Comparison of ENCODE assay signal across 23 cellular contexts in genomic region chr18:61973273-61974115, GRCh38.
DNase-seq lines count a peak whose midpoint lies in the region; ATAC-seq lines count a peak whose summit lies in the region.
"Had no signal": no experiment of that assay in that cellular context is flagged by ENCODE, and none has a peak within 500 bp of the region (broad histone marks: within the 10 kb centered on the region; RNA-seq: fewer than 3 reads in every experiment).

No MANE protein-coding gene starts in this region.

- no peaks in the 10 kb centered on the region for H3K36me3 ChIP-seq in neuronal stem cell (replicated peaks in 1 of 2; ENCODE audit: control insufficient read depth in 2 of 2, insufficient read depth in 2 of 2, low read length in 2 of 2)
- H3K36me3 ChIP-seq: upper lobe of left lung had no signal

- no peak overlapping the region for H3K27ac ChIP-seq in neuronal stem cell (replicated peaks; ENCODE audit: low read length)
- H3K27ac ChIP-seq: upper lobe of left lung had no signal

- no peak overlapping the region for H3K4me3 Mint-ChIP-seq in effector memory CD8-positive, alpha-beta T cell
- H3K4me3 Mint-ChIP-seq: activated CD8-positive, alpha-beta memory T cell treated with anti-CD3 and anti-CD28 coated beads, Interleukin-2, amount 10 ng/mL, durations not matched to agents 7 days and 5 days; activated naive CD4-positive, alpha-beta T cell treated with anti-CD3 and anti-CD28 coated beads, Interleukin-2, amount 10 ng/mL, durations not matched to agents 7 days and 5 days; activated T-cell treated with anti-CD3 and anti-CD28 coated beads, Interleukin-2, amount 50 U/mL, for 72 hours had no signal

- H2BK120ac ChIP-seq in neuronal stem cell (ENCODE audit: low read depth, low read length): no peak overlapping the region

- peak; percentile 64 for DNase-seq in NCI-H2107 treated with DMSO at 0.1 percent for 48 hours (lab: John Stamatoyannopoulos, UW; ENCODE audit: unreplicated experiment)
- no peak for DNase-seq in NCI-H2107 (lab: John Stamatoyannopoulos, UW)
- peak; percentile 25 for DNase-seq in NCI-H345 (lab: John Stamatoyannopoulos, UW)
- no peak for DNase-seq in effector memory CD8-positive, alpha-beta T cell
- no peak for DNase-seq in neuronal stem cell (ENCODE audit: low spot score)
- DNase-seq in cerebellum (ENCODE audit: low spot score): no peak
- no peak for DNase-seq in stimulated activated CD4-positive, alpha-beta T cell treated with anti-CD3 and anti-CD28 coated beads, Interleukin-15, amount 100 ng/mL, for 24 hours
- no peak for DNase-seq in GM19240 (ENCODE audit: insufficient read length, low spot score)
- DNase-seq: activated CD4-positive, alpha-beta T cell treated with anti-CD3 and anti-CD28 coated beads for 48 hours; activated CD8-positive, alpha-beta memory T cell treated with anti-CD3 and anti-CD28 coated beads, Interleukin-2, amount 10 ng/mL, durations not matched to agents 7 days and 5 days; activated naive CD4-positive, alpha-beta T cell treated with anti-CD3 and anti-CD28 coated beads, Interleukin-2, amount 10 ng/mL, durations not matched to agents 7 days and 5 days; activated T-cell treated with anti-CD3 and anti-CD28 coated beads, Interleukin-2, amount 50 U/mL, for 72 hours; aorta; central memory CD4-positive, alpha-beta T cell; EL; glutamatergic neuron; kidney; NCI-H187; NCI-H446 treated with DMSO at 0.1 percent for 48 hours; occipital lobe; stimulated activated CD4-positive, alpha-beta T cell treated with anti-CD3 and anti-CD28 coated beads, Interleukin-2, amount 100 ng/mL, for 24 hours had no signal

- peak overlapping the region; percentile 70 to 76 for H3K27ac Mint-ChIP-seq in effector memory CD8-positive, alpha-beta T cell
- H3K27ac Mint-ChIP-seq: activated CD8-positive, alpha-beta memory T cell treated with anti-CD3 and anti-CD28 coated beads, Interleukin-2, amount 10 ng/mL, durations not matched to agents 7 days and 5 days; activated naive CD4-positive, alpha-beta T cell treated with anti-CD3 and anti-CD28 coated beads, Interleukin-2, amount 10 ng/mL, durations not matched to agents 7 days and 5 days; activated T-cell treated with anti-CD3 and anti-CD28 coated beads, Interleukin-2, amount 50 U/mL, for 72 hours had no signal

- H3K9me3 Mint-ChIP-seq in effector memory CD8-positive, alpha-beta T cell: no peaks in the 10 kb centered on the region

- H2AFZ ChIP-seq in neuronal stem cell (ENCODE audit: low read length): peak overlapping the region; percentile 39

- no CpG with 5 or more reads among the region's 6 CpGs for WGBS in neuronal stem cell (ENCODE audit: extremely low coverage in 2 of 2, insufficient read length in 2 of 2, insufficient replicate concordance in 1 of 2), 2 donors

- H3K4me2 ChIP-seq in neuronal stem cell (ENCODE audit: insufficient read depth, low read length, poor library complexity, severe bottlenecking): no peak overlapping the region

- no peaks in the 10 kb centered on the region for H3K27me3 ChIP-seq in neuronal stem cell (ENCODE audit: control insufficient read depth in 3 of 3, insufficient read depth in 3 of 3, low read depth in 1 of 3, low read length in 3 of 3)
- H3K27me3 ChIP-seq: upper lobe of left lung had no signal

- no peak overlapping the region for H3K4ac ChIP-seq in neuronal stem cell (ENCODE audit: low read length)

- H3K18ac ChIP-seq in neuronal stem cell (ENCODE audit: low read length): no peak overlapping the region

- no peak for ATAC-seq in effector memory CD8-positive, alpha-beta T cell (replicated peaks)

- H2AK5ac ChIP-seq in neuronal stem cell (ENCODE audit: low read depth, low read length): no peak overlapping the region

- no peaks in the 10 kb centered on the region for H3K79me1 ChIP-seq in neuronal stem cell (ENCODE audit: low read depth, low read length)

- no peak overlapping the region for H3K4me3 ChIP-seq in neuronal stem cell (ENCODE audit: low read length in 2 of 2)
- H3K4me3 ChIP-seq: lung, upper lobe of left lung had no signal

- H3K9me3 ChIP-seq in neuronal stem cell (replicated peaks in 1 of 2; ENCODE audit: control insufficient read depth in 2 of 2, insufficient read depth in 1 of 2, low read depth in 1 of 2, low read length in 2 of 2): no peaks in the 10 kb centered on the region
- H3K9me3 ChIP-seq: upper lobe of left lung had no signal

- no peak overlapping the region for H3K9ac ChIP-seq in neuronal stem cell (ENCODE audit: low read depth, low read length, poor library complexity)

- no peak overlapping the region for H2BK15ac ChIP-seq in neuronal stem cell (ENCODE audit: low read length)

- no peaks in the 10 kb centered on the region for H3K4me1 ChIP-seq in neuronal stem cell (ENCODE audit: control insufficient read depth in 2 of 2, insufficient read depth in 1 of 2, low read depth in 1 of 2, low read length in 2 of 2)

- no peak overlapping the region for H3K14ac ChIP-seq in neuronal stem cell (ENCODE audit: low read length)

- peaks cover 10 to 15% of the 10 kb centered on the region in 2 donors for H3K4me1 Mint-ChIP-seq in effector memory CD8-positive, alpha-beta T cell (ENCODE audit: low read depth in 2 of 2)

- H3K23ac ChIP-seq in neuronal stem cell (ENCODE audit: low read depth, low read length, poor library complexity): no peak overlapping the region

- no peak overlapping the region for H4K8ac ChIP-seq in neuronal stem cell (ENCODE audit: low read depth, low read length)

- H4K91ac ChIP-seq in neuronal stem cell (ENCODE audit: low read depth, low read length, poor library complexity): no peak overlapping the region

- no peak overlapping the region for H2BK5ac ChIP-seq in neuronal stem cell (ENCODE audit: low read length)

- no peaks in the 10 kb centered on the region for H3K27me3 Mint-ChIP-seq in effector memory CD8-positive, alpha-beta T cell
- H3K27me3 Mint-ChIP-seq: activated CD8-positive, alpha-beta memory T cell treated with anti-CD3 and anti-CD28 coated beads, Interleukin-2, amount 10 ng/mL, durations not matched to agents 7 days and 5 days; activated naive CD4-positive, alpha-beta T cell treated with anti-CD3 and anti-CD28 coated beads, Interleukin-2, amount 10 ng/mL, durations not matched to agents 7 days and 5 days had no signal

- no peaks in the 10 kb centered on the region for H3K36me3 Mint-ChIP-seq in effector memory CD8-positive, alpha-beta T cell (ENCODE audit: insufficient read depth)

- H2BK12ac ChIP-seq in neuronal stem cell (ENCODE audit: low read length): no peak overlapping the region

Comparison
In these comparisons a context has a peak if more than half of its experiments do, and no peak if none do; other contexts are left out.
1. DNase-seq: peak in NCI-H2107 treated with DMSO at 0.1 percent for 48 hours (single experiment) and NCI-H345 (single experiment); none in NCI-H2107 (single experiment), effector memory CD8-positive, alpha-beta T cell (0 of 3), neuronal stem cell (single experiment), cerebellum (single experiment), stimulated activated CD4-positive, alpha-beta T cell treated with anti-CD3 and anti-CD28 coated beads, Interleukin-15, amount 100 ng/mL, for 24 hours (single experiment) and GM19240 (single experiment).